ENCODE assay signal across 8 cellular contexts in the genomic region with DNA sequence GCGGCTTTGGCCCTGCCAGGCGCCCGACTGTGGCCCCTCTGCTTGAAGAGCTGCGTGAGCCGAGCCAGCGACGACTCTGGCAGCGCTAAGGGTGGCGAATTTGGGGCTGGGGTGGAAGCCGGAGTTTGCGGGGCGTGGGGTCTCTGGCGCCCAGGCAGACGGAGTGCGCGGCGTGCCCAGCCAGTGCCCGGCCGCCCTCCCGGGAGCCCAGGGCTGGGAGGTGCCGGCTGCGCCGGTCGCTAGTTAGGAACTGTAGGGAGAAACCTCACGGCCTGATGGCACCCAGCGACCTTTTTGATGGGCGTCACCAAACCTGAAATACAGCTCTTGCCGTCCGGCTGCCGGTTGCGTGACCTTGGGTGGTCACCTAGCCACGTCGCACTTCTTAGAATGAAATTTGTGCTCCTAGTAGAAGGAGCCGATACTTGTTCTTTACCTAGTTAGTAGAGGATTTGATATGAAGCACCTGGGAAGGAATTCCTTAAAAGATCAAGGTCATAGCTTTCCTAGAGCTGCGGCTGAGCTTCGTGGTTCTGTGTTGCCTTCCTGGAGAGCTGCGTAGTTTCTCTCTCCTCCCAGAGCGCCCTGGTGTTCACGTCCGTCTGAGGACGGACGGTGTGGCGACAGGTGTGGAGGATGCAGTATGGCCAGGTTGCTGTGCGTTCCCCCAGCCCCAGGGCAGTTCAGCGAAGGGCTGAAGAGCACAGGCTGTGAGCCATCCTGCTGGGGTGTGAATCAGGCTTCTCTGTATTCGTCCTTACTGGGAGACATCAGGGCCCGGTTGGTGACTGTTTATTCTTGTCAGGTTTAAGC. TPM values are rescaled to one million over a fixed set of nuclear protein-coding genes. Genes with fewer than 3 reads are reported as not detected.
A peak's percentile ranks its signal among the peaks of the same experiment; 100 is the strongest.
DNase-seq lines count a peak whose midpoint lies in the region; ATAC-seq and TF ChIP-seq lines count a peak whose summit lies in the region.

No MANE protein-coding gene starts in this region.

- WGBS in heart right ventricle, 2 donors: 0 to 1% methylated on average over 46 to 47 of the region's 47 CpGs

- DNase-seq in GM10266 (ENCODE audit: extremely low spot score) (peak; percentile 57), activated B cell treated with CpG ODN at 0.5 μM for 24 hours (no peak), heart right ventricle (no peak), gastrocnemius medialis (peak in 1 of 2 donors; percentile 34), cerebellar nuclear complex (lab: John Stamatoyannopoulos, UW) (no peak), SIG-M5 treated with dmso at 0.1 percent for 504 hours (lab: John Stamatoyannopoulos, UW; ENCODE audit: unreplicated experiment) (no peak)

- H3K27ac Mint-ChIP-seq in activated B cell treated with CpG ODN at 0.5 μM for 24 hours: peak overlapping the region; percentile 65

- POLR2A ChIA-PET in activated B cell treated with CpG ODN at 0.5 μM for 24 hours (lab: Charles Lee): interaction anchor here (0.6 to 3.3 kb wide), 8 partner anchors 19 to 153 kb away, joined by 3 to 32 read pairs (median 7); partner anchors contain the start of genes CTBP1 and UVSSA

- peaks cover 4% of the 10 kb centered on the region for H3K9me3 Mint-ChIP-seq in activated B cell treated with CpG ODN at 0.5 μM for 24 hours

- peaks cover 5% of the 10 kb centered on the region for H3K36me3 Mint-ChIP-seq in activated B cell treated with CpG ODN at 0.5 μM for 24 hours (ENCODE audit: low read depth)

- H3K9me3 ChIP-seq in heart right ventricle (peaks cover 0 to 5% (median 0%) of the 10 kb centered on the region in 11 donors), gastrocnemius medialis (no peaks in the 10 kb centered on the region)

- H3K27me3 ChIP-seq in heart right ventricle (no peaks in the 10 kb centered on the region), gastrocnemius medialis (no peaks in the 10 kb centered on the region)

- H3K27ac ChIP-seq in heart right ventricle (peak overlapping the region; percentile 81 to 97 (median 94)), gastrocnemius medialis (peak overlapping the region; percentile 84 to 93 (median 88))

- intact Hi-C loops in activated B cell treated with CpG ODN at 0.5 μM for 24 hours (cut with micrococcal nuclease): no loop called here
- intact Hi-C loops in heart right ventricle (cut with DNase I): loop anchor here in 4 of 10 donors (5.0 to 10.0 kb wide), 3 partner anchors 52 to 57 kb away; partner anchors contain the start of gene UVSSA (in 2 of the 4)
- intact Hi-C loops in gastrocnemius medialis (cut with DNase I; ENCODE audit: low total_unique reads): no loop called here

- TF ChIP-seq CTCF in GM10266 (IDR thresholded peaks at IDR 0.05; ENCODE audit: control insufficient read depth, insufficient read depth, low read depth, missing control alignments) (no peak), activated B cell treated with CpG ODN at 0.5 μM for 24 hours (IDR thresholded peaks at IDR 0.05) (no peak), heart right ventricle (IDR thresholded peaks at IDR 0.05) (no peak), gastrocnemius medialis (IDR thresholded peaks at IDR 0.05 in 4 of 5, conservative IDR thresholded peaks at IDR 0.05 in 1 of 5) (no peak)

- H3K36me3 ChIP-seq in heart right ventricle: no peaks in the 10 kb centered on the region
- no peaks in the 10 kb centered on the region for H3K36me3 ChIP-seq in gastrocnemius medialis

- H3K4me1 Mint-ChIP-seq in activated B cell treated with CpG ODN at 0.5 μM for 24 hours: peaks cover 53% of the 10 kb centered on the region

- peak overlapping the region; percentile 90 for H3K4me3 Mint-ChIP-seq in activated B cell treated with CpG ODN at 0.5 μM for 24 hours

- no peak for TF ChIP-seq POLR2A in gastrocnemius medialis (IDR thresholded peaks at IDR 0.05)

- H3K4me1 ChIP-seq in heart right ventricle (peaks cover 24 to 61% (median 54%) of the 10 kb centered on the region in 9 donors), gastrocnemius medialis (peaks cover 47 to 50% of the 10 kb centered on the region in 2 donors)

- H3K27me3 Mint-ChIP-seq in activated B cell treated with CpG ODN at 0.5 μM for 24 hours: no peaks in the 10 kb centered on the region

- CTCF ChIA-PET in activated B cell treated with CpG ODN at 0.5 μM for 24 hours (lab: Charles Lee): interaction anchor here (1.2 kb wide), 1 partner anchor 40 kb away, joined by 3 read pairs; no protein-coding TSS in a partner anchor

- ATAC-seq in HG02759 (IDR thresholded peaks at IDR 0.05; ENCODE audit: unreplicated experiment): peak; percentile 1
- ATAC-seq in activated B cell treated with CpG ODN at 0.5 μM for 24 hours (ENCODE audit: low read depth): no peak
- peak in 1 of 8 donors; percentile 0 for ATAC-seq in heart right ventricle
- ATAC-seq in gastrocnemius medialis: peak; percentile 45 to 61
- no peak for ATAC-seq in HG03108 (IDR thresholded peaks at IDR 0.05; ENCODE audit: unreplicated experiment)

- H3K4me3 ChIP-seq in heart right ventricle (peak overlapping the region; percentile 82 to 99 (median 96)), gastrocnemius medialis (peak overlapping the region; percentile 78 to 89 (median 84))

- in situ Hi-C loops in gastrocnemius medialis (cut with MboI; ENCODE audit: low sequenced_read_pairs in 4 of 4): loop anchor here in 1 of 4 donors (5.0 kb wide), 1 partner anchor 38 kb away; no protein-coding TSS in a partner anchor

RNA-seq across cellular contexts. Expression of gene MAEA, which starts 0.7 kb away (rescaled TPM):
- 67.3 and 73.7 TPM in 2 replicates for total RNA-seq in activated B cell treated with CpG ODN at 0.5 μM for 24 hours
- total RNA-seq in heart right ventricle: 10 to 100 TPM; 39.1 to 72.8 (median 50.3) TPM
- polyA plus RNA-seq in heart right ventricle: 10 to 100 TPM; 43.2 to 55.7 TPM
- total RNA-seq in gastrocnemius medialis: 10 to 100 TPM; 30.0 to 42.7 (median 34.3) TPM

RNA-seq across cellular contexts. Expression of gene CTBP1, which starts 41.4 kb away (rescaled TPM):
- total RNA-seq in activated B cell treated with CpG ODN at 0.5 μM for 24 hours (162 and 175 TPM in 2 replicates), heart right ventricle (100 to 1,000 TPM; 115 to 132 (median 122) TPM), gastrocnemius medialis (100 to 1,000 TPM; 126 to 224 (median 169) TPM)
- 100 to 1,000 TPM in 1 of 2 donors, 10 to 100 TPM in 1; 98.6 to 105 TPM for polyA plus RNA-seq in heart right ventricle

RNA-seq across cellular contexts. Expression of gene UVSSA, which starts 56.6 kb away (rescaled TPM):
- total RNA-seq in activated B cell treated with CpG ODN at 0.5 μM for 24 hours (31.7 and 35.2 TPM in 2 replicates), heart right ventricle (1 to 10 TPM; 5.2 to 8.3 (median 6.6) TPM), gastrocnemius medialis (10 to 100 TPM in 3 of 4 donors, 1 to 10 TPM in 1; 8.5 to 13.2 (median 12.3) TPM)
- polyA plus RNA-seq in heart right ventricle: 10 to 100 TPM in 1 of 2 donors, 1 to 10 TPM in 1; 2.4 to 11.9 TPM

Comparison
In these comparisons a context has a peak if more than half of its experiments do, and no peak if none do; other contexts are left out.
1. ATAC-seq: peak in HG02759 (single experiment) and gastrocnemius medialis (2 of 2); none in activated B cell treated with CpG ODN at 0.5 μM for 24 hours (single experiment) and HG03108 (single experiment).